ENCODE assay signal across 17 cellular contexts in the genomic region with DNA sequence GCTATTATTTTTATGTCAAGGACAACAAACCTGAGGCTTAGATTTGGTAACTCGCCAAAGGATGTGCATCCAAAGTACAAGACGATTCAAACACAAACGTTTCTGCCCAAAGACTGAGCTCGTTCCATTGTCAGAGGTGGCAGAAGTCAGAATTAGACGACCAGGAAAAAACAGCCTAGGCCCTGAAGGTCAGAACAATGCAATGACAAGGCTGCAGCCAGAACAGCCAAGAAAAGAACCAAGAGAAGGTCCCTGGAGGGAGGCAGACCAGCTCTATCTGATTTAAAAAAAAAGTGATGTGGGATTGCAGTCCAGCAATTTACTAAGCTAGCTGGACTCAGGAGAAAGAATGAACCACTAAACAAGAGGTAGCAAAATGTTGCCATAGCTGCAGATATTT. TPM values are rescaled to one million over a fixed set of nuclear protein-coding genes. Genes with fewer than 3 reads are reported as not detected.
A peak's percentile ranks its signal among the peaks of the same experiment; 100 is the strongest.
DNase-seq lines count a peak whose midpoint lies in the region; ATAC-seq, FAIRE-seq and TF ChIP-seq lines count a peak whose summit lies in the region.
"Had no signal": no experiment of that assay in that cellular context is flagged by ENCODE, and none has a peak within 500 bp of the region (broad histone marks: within the 10 kb centered on the region; RNA-seq: fewer than 3 reads in every experiment).

No MANE protein-coding gene starts in this region.

- POLR2A ChIA-PET in HEK293 (lab: Yijun Ruan, JAX): interaction anchor here (1.0 kb wide), 2 partner anchors 55 to 60 kb away, joined by 3 read pairs; a partner anchor contains a TSS
- POLR2A ChIA-PET in K562 (lab: Yijun Ruan, JAX): interaction anchor here (0.6 to 1.7 kb wide), 5 partner anchors 10 to 165 kb away, joined by 3 to 7 read pairs (median 4); no protein-coding TSS in a partner anchor

- WGBS in K562 (ENCODE audit: insufficient coverage, low coverage, missing lambda C conversion rate): 34% methylated on average over 5 of the region's 5 CpGs

- TF ChIP-seq RAD21 in K562 (CRISPR knock-in tag; conservative IDR thresholded peaks at IDR 0.05 in 1 of 2, IDR thresholded peaks at IDR 0.05 in 1 of 2): no peak

- BruUV-seq in K562 (replicated peaks; lab: Mats Ljungman, UMichigan): no TSS peak

- H3K4me2 ChIP-seq in K562 (ENCODE audit: insufficient read depth, low read length): no peak overlapping the region

- no peaks in the 10 kb centered on the region for H3K4me1 Mint-ChIP-seq in stimulated activated memory B cell treated with anti-CD40 and anti-IgM and Interleukin-4, amounts not matched to agents 10 μg/mL and 1 μg/mL and 100 μg/mL, for 72 hours

- H3K9me3 Mint-ChIP-seq in stimulated activated memory B cell treated with anti-CD40 and anti-IgM and Interleukin-4, amounts not matched to agents 10 μg/mL and 1 μg/mL and 100 μg/mL, for 72 hours: no peaks in the 10 kb centered on the region
- H3K9me3 Mint-ChIP-seq: stimulated activated naive CD8-positive, alpha-beta T cell treated with anti-CD3 and anti-CD28 coated beads, Interleukin-15, amount 100 ng/mL, for 72 hours had no signal

- in situ Hi-C loops in K562 (cut with MboI): loop anchor here (10.0 kb wide), 1 partner anchor 970 kb away; no protein-coding TSS in a partner anchor

- peaks cover 2% of the 10 kb centered on the region; the same call in 1 of the 3 replicates for H3K79me2 ChIP-seq in K562 (ENCODE audit: control insufficient read depth, insufficient read depth, low read length)

- no peak for TF ChIP-seq POLR2A in K562 (conservative IDR thresholded peaks at IDR 0.05)

- H4K20me1 ChIP-seq in K562 (replicated peaks; ENCODE audit: control insufficient read depth, insufficient read depth, low read length): no peaks in the 10 kb centered on the region

- no peak overlapping the region for H3K27ac ChIP-seq in HEK293 (ENCODE audit: extremely low read depth, low read depth, low read length)
- no peak overlapping the region for H3K27ac ChIP-seq in K562 (ENCODE audit: extremely low read depth, low read depth, low read length)
- H3K27ac ChIP-seq in skeletal muscle tissue (ENCODE audit: low read depth, low read length): peak overlapping the region; percentile 14

- H3K4me3 ChIP-seq in HEK293 (ENCODE audit: low read depth, low read length) (no peak overlapping the region), K562 (no peak overlapping the region), skeletal muscle tissue (ENCODE audit: low read length in 3 of 3) (no peak overlapping the region)
- H3K4me3 ChIP-seq: GM12878 had no signal

- ATAC-seq in K562 (peak; percentile 71), left cardiac atrium (peak; percentile 77 to 88), HG03460 (IDR thresholded peaks at IDR 0.05; ENCODE audit: unreplicated experiment) (no peak)
- ATAC-seq in stimulated activated memory B cell treated with anti-CD40 and anti-IgM and Interleukin-4, amounts not matched to agents 10 μg/mL and 1 μg/mL and 100 μg/mL, for 72 hours: no peak
- ATAC-seq: GM12878; natural killer cell treated with Interleukin-12 subunit alpha and Interleukin-12 subunit beta and Interleukin-15 and Interleukin-18, amount 100 ng/mL, for 72 hours; stimulated activated naive CD8-positive, alpha-beta T cell treated with anti-CD3 and anti-CD28 coated beads, Interleukin-15, amount 100 ng/mL, for 72 hours had no signal

- intact Hi-C loops in K562 (cut with micrococcal nuclease) (no loop called here), left cardiac atrium (cut with DNase I) (no loop called here)

- H3K9ac ChIP-seq in K562 (ENCODE audit: insufficient read depth in 1 of 2, low read depth in 2 of 2, low read length in 2 of 2) (peak overlapping the region in 1 of 2 experiments; percentile 7; a peak in 1 of 4 replicates), skeletal muscle tissue (ENCODE audit: low read depth in 1 of 3, low read length in 3 of 3) (no peak overlapping the region)

- no peak for TF ChIP-seq EP300 in K562 (IDR thresholded peaks at IDR 0.05; ENCODE audit: low read length)

- no peak overlapping the region for H3K4me3 Mint-ChIP-seq in stimulated activated memory B cell treated with anti-CD40 and anti-IgM and Interleukin-4, amounts not matched to agents 10 μg/mL and 1 μg/mL and 100 μg/mL, for 72 hours
- H3K4me3 Mint-ChIP-seq: natural killer cell treated with Interleukin-12 subunit alpha and Interleukin-12 subunit beta and Interleukin-15 and Interleukin-18, amount 100 ng/mL, for 72 hours; stimulated activated naive CD8-positive, alpha-beta T cell treated with anti-CD3 and anti-CD28 coated beads, Interleukin-15, amount 100 ng/mL, for 72 hours had no signal

- H2AFZ ChIP-seq in K562 (ENCODE audit: low read depth, low read length): no peak overlapping the region; the same call in 1 of the 2 replicates

- FAIRE-seq in K562 (lab: Jason Lieb, UNC): no peak
- FAIRE-seq: frontal cortex, G401.6, GM12878 had no signal

- CTCF ChIA-PET in HEK293 (lab: Yijun Ruan, JAX): interaction anchor here (0.6 to 1.6 kb wide), 7 partner anchors 53 to 1649 kb away, joined by 3 to 7 read pairs (median 4); a partner anchor contains a TSS
- CTCF ChIA-PET in K562 (lab: Yijun Ruan, JAX; ENCODE audit: low intra/inter-chr PET ratio): no interaction called here

- no peaks in the 10 kb centered on the region for H3K27me3 Mint-ChIP-seq in stimulated activated memory B cell treated with anti-CD40 and anti-IgM and Interleukin-4, amounts not matched to agents 10 μg/mL and 1 μg/mL and 100 μg/mL, for 72 hours
- H3K27me3 Mint-ChIP-seq: natural killer cell treated with Interleukin-12 subunit alpha and Interleukin-12 subunit beta and Interleukin-15 and Interleukin-18, amount 100 ng/mL, for 72 hours; stimulated activated naive CD8-positive, alpha-beta T cell treated with anti-CD3 and anti-CD28 coated beads, Interleukin-15, amount 100 ng/mL, for 72 hours had no signal

- no peaks in the 10 kb centered on the region for H3K9me1 ChIP-seq in K562 (ENCODE audit: control insufficient read depth, insufficient read depth, low read length)

- H3K9me3 ChIP-seq in HEK293 (ENCODE audit: control insufficient read depth, insufficient read depth, low read depth, low read length): no peaks in the 10 kb centered on the region
- no peaks in the 10 kb centered on the region for H3K9me3 ChIP-seq in K562 (replicated peaks; ENCODE audit: control insufficient read depth, insufficient read depth, low read depth, low read length)
- no peaks in the 10 kb centered on the region for H3K9me3 ChIP-seq in skeletal muscle tissue (ENCODE audit: control insufficient read depth in 3 of 3, low read length in 3 of 3)

- no peak for DNase-seq in K562 (ENCODE audit: extremely low read depth in 1 of 4, low spot score in 3 of 4)
- DNase-seq in left cardiac atrium: peak; percentile 30
- DNase-seq in NCI-H187 (lab: John Stamatoyannopoulos, UW): no peak
- DNase-seq: activated CD4-positive, CD25-positive, alpha-beta regulatory T cell treated with anti-CD3 and anti-CD28 coated beads, Interleukin-2, amount 50 U/mL, for 72 hours; activated effector memory CD4-positive, alpha-beta T cell treated with anti-CD3 and anti-CD28 coated beads, Interleukin-2, amount 50 U/mL, for 16 hours; NCI-H1694; NCI-H524; stimulated activated naive CD8-positive, alpha-beta T cell treated with anti-CD3 and anti-CD28 coated beads, Interleukin-15, amount 100 ng/mL, for 72 hours; T-helper 9 cell had no signal

- H3K27ac Mint-ChIP-seq in stimulated activated memory B cell treated with anti-CD40 and anti-IgM and Interleukin-4, amounts not matched to agents 10 μg/mL and 1 μg/mL and 100 μg/mL, for 72 hours: no peak overlapping the region
- H3K27ac Mint-ChIP-seq: natural killer cell treated with Interleukin-12 subunit alpha and Interleukin-12 subunit beta and Interleukin-15 and Interleukin-18, amount 100 ng/mL, for 72 hours; stimulated activated naive CD8-positive, alpha-beta T cell treated with anti-CD3 and anti-CD28 coated beads, Interleukin-15, amount 100 ng/mL, for 72 hours had no signal

- H3K36me3 Mint-ChIP-seq in stimulated activated memory B cell treated with anti-CD40 and anti-IgM and Interleukin-4, amounts not matched to agents 10 μg/mL and 1 μg/mL and 100 μg/mL, for 72 hours: peaks cover 17% of the 10 kb centered on the region
- H3K36me3 Mint-ChIP-seq: natural killer cell treated with Interleukin-12 subunit alpha and Interleukin-12 subunit beta and Interleukin-15 and Interleukin-18, amount 100 ng/mL, for 72 hours had no signal

- H3K4me1 ChIP-seq in HEK293 (ENCODE audit: control insufficient read depth, insufficient read depth, low read length) (peaks cover 13% of the 10 kb centered on the region), K562 (replicated peaks in 1 of 2; ENCODE audit: control insufficient read depth in 2 of 2, insufficient read depth in 2 of 2, low read length in 2 of 2) (peaks cover 9 to 30% of the 10 kb centered on the region in 2 experiments; a peak in 4 of 5 replicates), skeletal muscle tissue (ENCODE audit: control insufficient read depth in 3 of 3, insufficient read depth in 3 of 3, low read length in 3 of 3) (peaks cover 0 to 2% (median 0%) of the 10 kb centered on the region in 3 donors)

- H3K36me3 ChIP-seq in HEK293 (ENCODE audit: control insufficient read depth in 2 of 2, insufficient read depth in 1 of 2, low read length in 2 of 2) (no peaks in the 10 kb centered on the region), K562 (ENCODE audit: control insufficient read depth, insufficient read depth, low read length) (no peaks in the 10 kb centered on the region), skeletal muscle tissue (ENCODE audit: control insufficient read depth in 3 of 3, insufficient read depth in 3 of 3, low read length in 3 of 3) (no peaks in the 10 kb centered on the region)

- H3K27me3 ChIP-seq in K562 (ENCODE audit: control insufficient read depth in 2 of 2, insufficient read depth in 2 of 2, low read length in 2 of 2) (no peaks in the 10 kb centered on the region), skeletal muscle tissue (ENCODE audit: control insufficient read depth in 3 of 3, insufficient read depth in 3 of 3, low read length in 3 of 3) (no peaks in the 10 kb centered on the region)

- TF ChIP-seq CTCF in HEK293 (tag by site-specific recombination; IDR thresholded peaks at IDR 0.05): no peak
- no peak for TF ChIP-seq CTCF in K562 (IDR thresholded peaks at IDR 0.05 in 2 of 3, conservative IDR thresholded peaks at IDR 0.05 in 1 of 3; ENCODE audit: insufficient read depth in 2 of 3, low read depth in 1 of 3, low read length in 3 of 3)

RNA-seq across cellular contexts. Expression of a gene that starts 54.2 kb away (rescaled TPM):
- total RNA-seq in K562 (2011; cell fraction: chromatin; rRNA removed; ENCODE audit: low replicate concordance): 6.1 and 37.7 TPM in 2 replicates
- 4.8 and 5.7 TPM in 2 replicates for total RNA-seq in K562 (2011; cell fraction: nucleolus; rRNA removed)
- 10.2 and 13.4 TPM in 2 replicates for total RNA-seq in K562 (2011; cell fraction: nucleoplasm; rRNA removed)
- 6.7 and 10.6 TPM in 2 replicates for total RNA-seq in K562 (2014; rRNA removed)
- total RNA-seq in K562 (2014; rRNA removed; fragmentation: Illumina TruSeq; extraction: Trizol): 14.6 and 16.9 TPM in 2 replicates
- 9.3 and 12.7 TPM in 2 replicates for total RNA-seq in K562 (2015; rRNA removed; fragmentation: Illumina TruSeq; extraction: Trizol)
- total RNA-seq in K562 (2021): 13.8 TPM in 2 replicates
- 8.9 and 9.3 TPM in 2 replicates for polyA plus RNA-seq in K562 (2011; rRNA removed)
- polyA plus RNA-seq in K562 (2011; cell fraction: cytosol; rRNA removed): 4.6 and 7.1 TPM in 2 replicates
- polyA plus RNA-seq in K562 (2011; cell fraction: nucleus; rRNA removed): 6.2 and 6.6 TPM in 2 replicates
- polyA plus RNA-seq in K562 (2012): 10.0 and 22.1 TPM in 2 replicates
- 11.2 and 13.6 TPM in 2 replicates for polyA plus RNA-seq in K562 (2014; fragmentation: Illumina TruSeq; extraction: Trizol)
- polyA plus RNA-seq in K562 (2014; fragmentation: Nextera tagmentation; extraction: Ambion mirVana): 1 to 10 TPM; 5.8 to 7.0 TPM
- polyA plus RNA-seq in K562 (2014; rRNA removed): 8.5 and 11.0 TPM in 2 replicates
- polyA minus RNA-seq in K562 (2011; rRNA and poly(A)+ RNA removed): 33.3 and 40.5 TPM in 2 replicates
- polyA minus RNA-seq in K562 (2011; cell fraction: cytosol; rRNA and poly(A)+ RNA removed): 10.1 and 10.2 TPM in 2 replicates
- polyA minus RNA-seq in K562 (2011; cell fraction: nucleus; rRNA and poly(A)+ RNA removed): 6.5 and 10.6 TPM in 2 replicates
- total RNA-seq in left cardiac atrium: 10 to 100 TPM; 18.4 to 24.8 TPM
- 6.3 TPM for total RNA-seq in skeletal muscle tissue

Comparison
In these comparisons a context has a peak if more than half of its experiments do, and no peak if none do; other contexts are left out.
1. ATAC-seq: peak in K562 (single experiment) and left cardiac atrium (2 of 2); none in HG03460 (single experiment) and stimulated activated memory B cell treated with anti-CD40 and anti-IgM and Interleukin-4, amounts not matched to agents 10 μg/mL and 1 μg/mL and 100 μg/mL, for 72 hours (single experiment).